ENCODE assay signal across 17 cellular contexts in genomic region chr11:32396331-32396730, GRCh38. TPM values are rescaled to one million over a fixed set of nuclear protein-coding genes. Genes with fewer than 3 reads are reported as not detected.
DNase-seq lines count a peak whose midpoint lies in the region; ATAC-seq lines count a peak whose summit lies in the region.
"Had no signal": no experiment of that assay in that cellular context is flagged by ENCODE, and none has a peak within 500 bp of the region (broad histone marks: within the 10 kb centered on the region; RNA-seq: fewer than 3 reads in every experiment).

No MANE protein-coding gene starts in this region.

- DNase-seq in left lobe of liver (ENCODE audit: low spot score), result no peak
- DNase-seq in activated CD8-positive, alpha-beta memory T cell treated with anti-CD3 and anti-CD28 coated beads, Interleukin-2, amount 10 ng/mL, durations not matched to agents 7 days and 5 days, result no peak
- DNase-seq in NCI-H2227 treated with DMSO at 0.1 percent for 48 hours (lab: John Stamatoyannopoulos, UW), result no peak
- DNase-seq: activated CD4-positive, alpha-beta T cell treated with anti-CD3 and anti-CD28 coated beads for 36 hours; activated T-cell treated with anti-CD3 and anti-CD28 coated beads, Interleukin-2, amount 50 U/mL, for 48 hours; anterior cingulate cortex; thyroid gland had no signal

- no peaks in the 10 kb centered on the region for H3K36me3 ChIP-seq in BLaER1
- H3K36me3 ChIP-seq: thyroid gland had no signal

- no peaks in the 10 kb centered on the region for H3K36me3 Mint-ChIP-seq in activated CD8-positive, alpha-beta memory T cell treated with anti-CD3 and anti-CD28 coated beads, Interleukin-2, amount 10 ng/mL, durations not matched to agents 7 days and 5 days

- H3K27ac ChIP-seq in BLaER1, result peak overlapping the region; percentile 81
- H3K27ac ChIP-seq: thyroid gland had no signal

- H3K9me3 Mint-ChIP-seq in activated CD8-positive, alpha-beta memory T cell treated with anti-CD3 and anti-CD28 coated beads, Interleukin-2, amount 10 ng/mL, durations not matched to agents 7 days and 5 days (ENCODE audit: low read depth), result no peaks in the 10 kb centered on the region
- H3K9me3 Mint-ChIP-seq: dendritic cell treated with granulocyte-macrophage colony-stimulating factor and Interleukin-4, amounts not matched to agents 40 ng/mL and 50 ng/mL, for 4 days had no signal

- peaks cover 85% of the 10 kb centered on the region for H3K4me1 ChIP-seq in BLaER1
- H3K4me1 ChIP-seq: thyroid gland had no signal

- H3K4me3 ChIP-seq in BLaER1, result peak overlapping the region; percentile 62
- H3K4me3 ChIP-seq: thyroid gland had no signal

- H3K27ac Mint-ChIP-seq in activated CD8-positive, alpha-beta memory T cell treated with anti-CD3 and anti-CD28 coated beads, Interleukin-2, amount 10 ng/mL, durations not matched to agents 7 days and 5 days, result no peak overlapping the region
- H3K27ac Mint-ChIP-seq: activated CD4-positive, alpha-beta T cell treated with anti-CD3 and anti-CD28 coated beads for 36 hours; dendritic cell treated with granulocyte-macrophage colony-stimulating factor and Interleukin-4, amounts not matched to agents 40 ng/mL and 50 ng/mL, for 4 days had no signal

- peaks cover 6% of the 10 kb centered on the region for H3K27me3 Mint-ChIP-seq in activated CD8-positive, alpha-beta memory T cell treated with anti-CD3 and anti-CD28 coated beads, Interleukin-2, amount 10 ng/mL, durations not matched to agents 7 days and 5 days

- peak overlapping the region; percentile 75 for H3K9ac ChIP-seq in BLaER1

- H3K4me2 ChIP-seq in BLaER1, result peak overlapping the region; percentile 84

- no peaks in the 10 kb centered on the region for H3K9me3 ChIP-seq in BLaER1
- H3K9me3 ChIP-seq: thyroid gland had no signal

- CTCF ChIA-PET in activated CD8-positive, alpha-beta memory T cell treated with anti-CD3 and anti-CD28 coated beads, Interleukin-2, amount 10 ng/mL, durations not matched to agents 7 days and 5 days (lab: Charles Lee), result no interaction called here

- H3K4me3 Mint-ChIP-seq in activated CD8-positive, alpha-beta memory T cell treated with anti-CD3 and anti-CD28 coated beads, Interleukin-2, amount 10 ng/mL, durations not matched to agents 7 days and 5 days, result no peak overlapping the region
- H3K4me3 Mint-ChIP-seq: activated CD4-positive, alpha-beta T cell treated with anti-CD3 and anti-CD28 coated beads for 36 hours; dendritic cell treated with granulocyte-macrophage colony-stimulating factor and Interleukin-4, amounts not matched to agents 40 ng/mL and 50 ng/mL, for 4 days had no signal

- H3K27me3 ChIP-seq in BLaER1, result no peaks in the 10 kb centered on the region
- H3K27me3 ChIP-seq: thyroid gland had no signal

- ATAC-seq in GM19023 (IDR thresholded peaks at IDR 0.05; ENCODE audit: unreplicated experiment) (peak; percentile 45), HG02763 (IDR thresholded peaks at IDR 0.05; ENCODE audit: unreplicated experiment) (peak; percentile 62), HG03558 (IDR thresholded peaks at IDR 0.05; ENCODE audit: extremely low read depth, unreplicated experiment) (peak; percentile 45), left lobe of liver (no peak), HG03159 (IDR thresholded peaks at IDR 0.05; ENCODE audit: unreplicated experiment) (no peak)
- ATAC-seq in activated CD8-positive, alpha-beta memory T cell treated with anti-CD3 and anti-CD28 coated beads, Interleukin-2, amount 10 ng/mL, durations not matched to agents 7 days and 5 days, result no peak
- ATAC-seq: activated CD4-positive, alpha-beta T cell treated with anti-CD3 and anti-CD28 coated beads for 36 hours; Panc1 had no signal

- peaks cover 2% of the 10 kb centered on the region for H3K4me1 Mint-ChIP-seq in activated CD8-positive, alpha-beta memory T cell treated with anti-CD3 and anti-CD28 coated beads, Interleukin-2, amount 10 ng/mL, durations not matched to agents 7 days and 5 days
- H3K4me1 Mint-ChIP-seq: activated CD4-positive, alpha-beta T cell treated with anti-CD3 and anti-CD28 coated beads for 36 hours had no signal

- H4K20me1 ChIP-seq in BLaER1, result no peaks in the 10 kb centered on the region

RNA-seq across cellular contexts. Expression of gene WT1, which starts 39.0 kb away (rescaled TPM):
- not detected for total RNA-seq in left lobe of liver
- total RNA-seq in activated CD8-positive, alpha-beta memory T cell treated with anti-CD3 and anti-CD28 coated beads, Interleukin-2, amount 10 ng/mL, durations not matched to agents 7 days and 5 days, result not detected
- total RNA-seq: activated CD4-positive, alpha-beta T cell treated with anti-CD3 and anti-CD28 coated beads for 36 hours; fibroblast of lung; lung microvascular endothelial cell; T-helper 1 cell treated with Interleukin-12 subunit alpha and Interleukin-12 subunit beta and Interleukin-4 antibody, amounts not matched to agents 30 ng/mL and 1 ng/mL, for 36 hours had no signal

Comparison
In these comparisons a context has a peak if more than half of its experiments do, and no peak if none do; other contexts are left out.
1. ATAC-seq: peak in GM19023 (single experiment), HG02763 (single experiment) and HG03558 (single experiment); none in left lobe of liver (single experiment), activated CD8-positive, alpha-beta memory T cell treated with anti-CD3 and anti-CD28 coated beads, Interleukin-2, amount 10 ng/mL, durations not matched to agents 7 days and 5 days (single experiment) and HG03159 (single experiment).